Comparison of ENCODE assay signal across 1 cellular context in the genomic region with DNA sequence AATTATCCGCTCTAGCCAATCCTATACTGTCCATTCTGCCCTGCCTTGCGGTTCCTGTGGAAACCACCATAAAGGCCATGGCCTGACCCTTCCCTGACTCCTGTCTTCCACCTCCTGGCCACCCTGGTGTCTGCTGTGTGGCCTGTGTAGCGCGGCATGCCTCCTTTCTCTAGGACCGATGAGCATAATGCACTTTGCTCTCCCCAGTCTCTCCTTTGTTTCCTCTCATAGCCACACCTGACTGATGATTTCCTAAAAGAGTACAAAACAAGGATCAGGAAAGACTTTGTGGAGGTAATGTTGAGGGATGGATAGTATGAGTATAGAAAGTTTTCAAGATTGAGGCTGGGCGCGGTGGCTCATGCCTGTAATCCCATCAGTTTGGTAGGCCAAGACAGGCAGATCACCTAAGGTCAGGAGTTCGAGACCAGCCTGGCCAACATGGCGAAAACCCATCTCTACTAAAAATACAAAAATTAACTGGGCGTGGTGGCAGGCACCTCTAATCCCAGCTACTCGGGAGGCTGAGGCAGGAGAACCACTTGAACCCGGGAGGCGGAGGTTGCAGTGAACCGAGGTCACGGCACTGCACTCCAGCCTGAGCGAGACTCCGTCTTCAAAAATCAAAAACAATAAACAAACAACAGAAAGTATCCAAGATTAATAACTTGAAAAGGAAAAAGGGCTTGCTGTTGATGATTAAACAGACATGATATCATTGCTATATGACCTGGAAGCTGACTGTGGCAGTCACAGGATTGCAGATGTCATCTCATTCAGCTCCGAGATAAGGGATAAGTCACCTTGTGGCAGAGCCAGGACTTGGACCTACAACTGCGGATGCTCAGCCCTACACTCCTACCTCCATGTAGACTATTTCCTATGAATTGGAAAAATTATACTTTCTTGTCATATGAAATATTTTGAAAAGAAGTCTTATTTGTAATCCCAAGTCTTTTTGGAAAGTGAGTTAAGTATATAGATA.
TF ChIP-seq lines count a peak whose summit lies in the region.

No MANE protein-coding gene starts in this region.

TF ChIP-seq in HepG2, 621 proteins besides CTCF, POLR2A, EP300 and RAD21 (continued from another document and continues in another):
- TF ChIP-seq, protein P1, sequence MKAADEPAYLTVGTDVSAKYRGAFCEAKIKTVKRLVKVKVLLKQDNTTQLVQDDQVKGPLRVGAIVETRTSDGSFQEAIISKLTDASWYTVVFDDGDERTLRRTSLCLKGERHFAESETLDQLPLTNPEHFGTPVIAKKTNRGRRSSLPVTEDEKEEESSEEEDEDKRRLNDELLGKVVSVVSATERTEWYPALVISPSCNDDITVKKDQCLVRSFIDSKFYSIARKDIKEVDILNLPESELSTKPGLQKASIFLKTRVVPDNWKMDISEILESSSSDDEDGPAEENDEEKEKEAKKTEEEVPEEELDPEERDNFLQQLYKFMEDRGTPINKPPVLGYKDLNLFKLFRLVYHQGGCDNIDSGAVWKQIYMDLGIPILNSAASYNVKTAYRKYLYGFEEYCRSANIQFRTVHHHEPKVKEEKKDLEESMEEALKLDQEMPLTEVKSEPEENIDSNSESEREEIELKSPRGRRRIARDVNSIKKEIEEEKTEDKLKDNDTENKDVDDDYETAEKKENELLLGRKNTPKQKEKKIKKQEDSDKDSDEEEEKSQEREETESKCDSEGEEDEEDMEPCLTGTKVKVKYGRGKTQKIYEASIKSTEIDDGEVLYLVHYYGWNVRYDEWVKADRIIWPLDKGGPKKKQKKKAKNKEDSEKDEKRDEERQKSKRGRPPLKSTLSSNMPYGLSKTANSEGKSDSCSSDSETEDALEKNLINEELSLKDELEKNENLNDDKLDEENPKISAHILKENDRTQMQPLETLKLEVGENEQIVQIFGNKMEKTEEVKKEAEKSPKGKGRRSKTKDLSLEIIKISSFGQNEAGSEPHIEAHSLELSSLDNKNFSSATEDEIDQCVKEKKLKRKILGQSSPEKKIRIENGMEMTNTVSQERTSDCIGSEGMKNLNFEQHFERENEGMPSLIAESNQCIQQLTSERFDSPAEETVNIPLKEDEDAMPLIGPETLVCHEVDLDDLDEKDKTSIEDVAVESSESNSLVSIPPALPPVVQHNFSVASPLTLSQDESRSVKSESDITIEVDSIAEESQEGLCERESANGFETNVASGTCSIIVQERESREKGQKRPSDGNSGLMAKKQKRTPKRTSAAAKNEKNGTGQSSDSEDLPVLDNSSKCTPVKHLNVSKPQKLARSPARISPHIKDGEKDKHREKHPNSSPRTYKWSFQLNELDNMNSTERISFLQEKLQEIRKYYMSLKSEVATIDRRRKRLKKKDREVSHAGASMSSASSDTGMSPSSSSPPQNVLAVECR (CRISPR knock-in tag; IDR thresholded peaks at IDR 0.05; ENCODE audit: borderline replicate concordance) = peak; percentile 44; the same call in 1 of the 2 replicates
- no peak for TF ChIP-seq ZBTB43 (CRISPR knock-in tag; conservative IDR thresholded peaks at IDR 0.05)
- no peak for TF ChIP-seq ZMAT3 (CRISPR knock-in tag; conservative IDR thresholded peaks at IDR 0.05)
- no peak for TF ChIP-seq NBN (conservative IDR thresholded peaks at IDR 0.05)
- no peak; the same call in 1 of the 2 replicates for TF ChIP-seq ZHX1 (CRISPR knock-in tag; IDR thresholded peaks at IDR 0.05; ENCODE audit: low read depth)
- TF ChIP-seq SOX6 (IDR thresholded peaks at IDR 0.05) = no peak
- peak; percentile 76 for TF ChIP-seq SOX6 (CRISPR knock-in tag; IDR thresholded peaks at IDR 0.05)
- no peak for TF ChIP-seq TOE1 (CRISPR knock-in tag; IDR thresholded peaks at IDR 0.05)
- TF ChIP-seq ZNF572 (CRISPR knock-in tag; IDR thresholded peaks at IDR 0.05) = no peak
- no peak for TF ChIP-seq ZZZ3 (CRISPR knock-in tag; IDR thresholded peaks at IDR 0.05; ENCODE audit: borderline replicate concordance)
- TF ChIP-seq PCBP2 (optimal IDR thresholded peaks at IDR 0.05; ENCODE audit: low read depth, low read length, poor library complexity, severe bottlenecking) = no peak
- TF ChIP-seq MED1 (CRISPR knock-in tag; IDR thresholded peaks at IDR 0.05) = peak; percentile 84
- TF ChIP-seq RBM39 (IDR thresholded peaks at IDR 0.05; ENCODE audit: low read depth, low read length, poor library complexity, severe bottlenecking) = no peak
- TF ChIP-seq ZBTB7B (CRISPR knock-in tag; IDR thresholded peaks at IDR 0.05) = no peak
- TF ChIP-seq CBX1 (IDR thresholded peaks at IDR 0.05; ENCODE audit: low read depth) = no peak
- TF ChIP-seq THYN1 (CRISPR knock-in tag; IDR thresholded peaks at IDR 0.05; ENCODE audit: borderline replicate concordance, low read depth) = no peak
- no peak for TF ChIP-seq CHD2 (IDR thresholded peaks at IDR 0.05; ENCODE audit: low read depth, low read length)
- TF ChIP-seq SNAPC5 (CRISPR knock-in tag; IDR thresholded peaks at IDR 0.05; ENCODE audit: borderline replicate concordance) = no peak
- no peak for TF ChIP-seq ZNF451 (CRISPR knock-in tag; IDR thresholded peaks at IDR 0.05)
- peak; percentile 77; the same call in 1 of the 2 replicates for TF ChIP-seq HMG20A (CRISPR knock-in tag; IDR thresholded peaks at IDR 0.05; ENCODE audit: borderline replicate concordance)
- TF ChIP-seq, protein P2, sequence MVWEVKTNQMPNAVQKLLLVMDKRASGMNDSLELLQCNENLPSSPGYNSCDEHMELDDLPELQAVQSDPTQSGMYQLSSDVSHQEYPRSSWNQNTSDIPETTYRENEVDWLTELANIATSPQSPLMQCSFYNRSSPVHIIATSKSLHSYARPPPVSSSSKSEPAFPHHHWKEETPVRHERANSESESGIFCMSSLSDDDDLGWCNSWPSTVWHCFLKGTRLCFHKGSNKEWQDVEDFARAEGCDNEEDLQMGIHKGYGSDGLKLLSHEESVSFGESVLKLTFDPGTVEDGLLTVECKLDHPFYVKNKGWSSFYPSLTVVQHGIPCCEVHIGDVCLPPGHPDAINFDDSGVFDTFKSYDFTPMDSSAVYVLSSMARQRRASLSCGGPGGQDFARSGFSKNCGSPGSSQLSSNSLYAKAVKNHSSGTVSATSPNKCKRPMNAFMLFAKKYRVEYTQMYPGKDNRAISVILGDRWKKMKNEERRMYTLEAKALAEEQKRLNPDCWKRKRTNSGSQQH (CRISPR knock-in tag; IDR thresholded peaks at IDR 0.05; ENCODE audit: low read depth) = peak; percentile 62; the same call in 1 of the 2 replicates
- no peak for TF ChIP-seq NCOA5 (CRISPR knock-in tag; IDR thresholded peaks at IDR 0.05)
- peak; percentile 64 for TF ChIP-seq NR2F6 (IDR thresholded peaks at IDR 0.05)
- peak; percentile 85 for TF ChIP-seq NR2F6 (CRISPR knock-in tag; IDR thresholded peaks at IDR 0.05)
- TF ChIP-seq MEF2D (CRISPR knock-in tag; IDR thresholded peaks at IDR 0.05) = peak; percentile 72; the same call in 1 of the 2 replicates
- TF ChIP-seq FOXA1 (IDR thresholded peaks at IDR 0.05) = no peak
- no peak for TF ChIP-seq FOXA1 (CRISPR knock-in tag; IDR thresholded peaks at IDR 0.05)
- no peak for TF ChIP-seq ZNF362 (CRISPR knock-in tag; IDR thresholded peaks at IDR 0.05; ENCODE audit: borderline replicate concordance)
- TF ChIP-seq ZNF563 (CRISPR knock-in tag; IDR thresholded peaks at IDR 0.05) = no peak
- no peak for TF ChIP-seq ZNF326 (CRISPR knock-in tag; IDR thresholded peaks at IDR 0.05; ENCODE audit: borderline replicate concordance)
- TF ChIP-seq, protein P3, sequence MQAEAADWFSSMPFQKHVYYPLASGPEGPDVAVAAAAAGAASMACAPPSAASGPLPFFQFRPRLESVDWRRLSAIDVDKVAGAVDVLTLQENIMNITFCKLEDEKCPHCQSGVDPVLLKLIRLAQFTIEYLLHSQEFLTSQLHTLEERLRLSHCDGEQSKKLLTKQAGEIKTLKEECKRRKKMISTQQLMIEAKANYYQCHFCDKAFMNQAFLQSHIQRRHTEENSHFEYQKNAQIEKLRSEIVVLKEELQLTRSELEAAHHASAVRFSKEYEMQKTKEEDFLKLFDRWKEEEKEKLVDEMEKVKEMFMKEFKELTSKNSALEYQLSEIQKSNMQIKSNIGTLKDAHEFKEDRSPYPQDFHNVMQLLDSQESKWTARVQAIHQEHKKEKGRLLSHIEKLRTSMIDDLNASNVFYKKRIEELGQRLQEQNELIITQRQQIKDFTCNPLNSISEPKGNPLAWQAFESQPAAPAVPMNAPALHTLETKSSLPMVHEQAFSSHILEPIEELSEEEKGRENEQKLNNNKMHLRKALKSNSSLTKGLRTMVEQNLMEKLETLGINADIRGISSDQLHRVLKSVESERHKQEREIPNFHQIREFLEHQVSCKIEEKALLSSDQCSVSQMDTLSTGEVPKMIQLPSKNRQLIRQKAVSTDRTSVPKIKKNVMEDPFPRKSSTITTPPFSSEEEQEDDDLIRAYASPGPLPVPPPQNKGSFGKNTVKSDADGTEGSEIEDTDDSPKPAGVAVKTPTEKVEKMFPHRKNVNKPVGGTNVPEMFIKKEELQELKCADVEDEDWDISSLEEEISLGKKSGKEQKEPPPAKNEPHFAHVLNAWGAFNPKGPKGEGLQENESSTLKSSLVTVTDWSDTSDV (CRISPR knock-in tag; IDR thresholded peaks at IDR 0.05) = no peak
- no peak for TF ChIP-seq SP4 (CRISPR knock-in tag; IDR thresholded peaks at IDR 0.05)
- no peak for TF ChIP-seq MYNN (CRISPR knock-in tag; IDR thresholded peaks at IDR 0.05; ENCODE audit: low read depth)
- TF ChIP-seq ZSCAN31 (CRISPR knock-in tag; IDR thresholded peaks at IDR 0.05; ENCODE audit: low read depth) = no peak
- TF ChIP-seq ZNF33A (CRISPR knock-in tag; IDR thresholded peaks at IDR 0.05; ENCODE audit: borderline replicate concordance) = no peak
- 0 out of 2 replicates have a peak, but pooled peaks have one; percentile 59 for TF ChIP-seq ZNF576 (CRISPR knock-in tag; IDR thresholded peaks at IDR 0.05)
- TF ChIP-seq ZNF335 (CRISPR knock-in tag; IDR thresholded peaks at IDR 0.05) = no peak; the same call in 1 of the 2 replicates
- TF ChIP-seq ZNF83 (CRISPR knock-in tag; IDR thresholded peaks at IDR 0.05; ENCODE audit: borderline replicate concordance) = no peak
- no peak for TF ChIP-seq SALL2 (CRISPR knock-in tag; IDR thresholded peaks at IDR 0.05)
- no peak for TF ChIP-seq MLXIP (CRISPR knock-in tag; IDR thresholded peaks at IDR 0.05; ENCODE audit: borderline replicate concordance)
- TF ChIP-seq SRSF1 (optimal IDR thresholded peaks at IDR 0.05; ENCODE audit: low read depth, low read length) = no peak
- TF ChIP-seq, protein P4, sequence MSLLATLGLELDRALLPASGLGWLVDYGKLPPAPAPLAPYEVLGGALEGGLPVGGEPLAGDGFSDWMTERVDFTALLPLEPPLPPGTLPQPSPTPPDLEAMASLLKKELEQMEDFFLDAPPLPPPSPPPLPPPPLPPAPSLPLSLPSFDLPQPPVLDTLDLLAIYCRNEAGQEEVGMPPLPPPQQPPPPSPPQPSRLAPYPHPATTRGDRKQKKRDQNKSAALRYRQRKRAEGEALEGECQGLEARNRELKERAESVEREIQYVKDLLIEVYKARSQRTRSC (CRISPR knock-in tag; IDR thresholded peaks at IDR 0.05; ENCODE audit: low read depth) = no peak
